8 cellular contexts compared by ENCODE assay signal in the genomic region with DNA sequence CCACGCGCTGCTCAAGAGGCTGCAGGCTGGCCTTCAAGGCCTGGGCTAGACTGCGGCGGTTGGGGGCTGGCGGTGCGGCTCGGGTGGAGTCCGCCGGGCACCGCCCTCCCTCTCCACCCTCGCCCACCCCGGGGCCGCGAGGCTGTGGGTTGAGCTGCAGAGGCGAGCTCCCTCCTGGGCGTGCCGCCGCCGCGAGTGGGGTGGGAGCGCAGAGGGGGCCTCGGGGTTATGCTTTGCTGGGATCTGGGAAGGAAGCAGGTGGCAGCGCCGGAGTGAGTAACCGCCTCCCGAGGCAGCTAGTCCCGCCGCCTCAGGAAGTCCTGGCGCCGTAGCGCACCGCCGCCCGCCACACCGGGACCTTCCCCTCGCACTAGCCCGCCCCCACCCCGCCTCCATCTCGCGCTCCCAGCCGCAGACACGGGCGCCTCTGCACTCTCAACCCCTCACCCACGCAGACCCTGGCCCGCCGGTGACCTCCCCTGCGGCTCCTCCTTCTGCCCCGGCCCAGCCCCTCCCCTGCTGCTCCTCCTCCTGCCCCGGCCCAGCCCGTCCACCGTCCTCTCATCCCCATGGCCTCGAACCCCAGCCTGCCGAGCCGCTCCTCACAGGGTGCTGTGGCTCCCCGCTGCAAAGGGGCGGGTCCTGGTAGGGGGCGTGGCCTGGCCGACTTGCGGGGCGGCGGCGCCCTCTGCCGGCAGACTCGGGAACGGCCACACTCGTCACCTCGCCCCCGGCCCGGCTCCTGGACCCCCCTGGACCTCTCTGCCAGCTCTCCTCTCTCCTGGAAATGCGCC. TPM values are rescaled to one million over a fixed set of nuclear protein-coding genes. Genes with fewer than 3 reads are reported as not detected.
A peak's percentile ranks its signal among the peaks of the same experiment; 100 is the strongest.
DNase-seq lines count a peak whose midpoint lies in the region; ATAC-seq, FAIRE-seq and TF ChIP-seq lines count a peak whose summit lies in the region.

No MANE protein-coding gene starts in this region.

- H3K36me3 ChIP-seq in ES-I3 (ENCODE audit: insufficient read depth, low read length): no peaks in the 10 kb centered on the region
- no peaks in the 10 kb centered on the region for H3K36me3 ChIP-seq in H1 (ENCODE audit: control insufficient read depth in 2 of 4, insufficient read depth in 4 of 4, low read length in 3 of 4)
- H3K36me3 ChIP-seq in mesodermal cell (ENCODE audit: control insufficient read depth, insufficient read depth, low read length): no peaks in the 10 kb centered on the region

- DNase-seq in NCI-H82 (lab: John Stamatoyannopoulos, UW): peak; percentile 90
- DNase-seq in activated CD8-positive, alpha-beta memory T cell treated with anti-CD3 and anti-CD28 coated beads for 24 hours: peak; percentile 98
- peak; percentile 60 to 99 for DNase-seq in H1 (ENCODE audit: low read depth in 1 of 2, low spot score in 2 of 2)
- DNase-seq in stimulated activated CD8-positive, alpha-beta memory T cell treated with anti-CD3 and anti-CD28 coated beads, Interleukin-15, amount 100 ng/mL, for 4 hours (ENCODE audit: low read depth in 2 of 2): peak; percentile 77 to 82

- H3K23me2 ChIP-seq in H1 (ENCODE audit: low read depth, low read length): peaks cover 7% of the 10 kb centered on the region

- TF ChIP-seq EP300 in H1 (IDR thresholded peaks at IDR 0.05; ENCODE audit: borderline replicate concordance in 1 of 2, low read depth in 2 of 2, low read length in 2 of 2): no peak; a peak in 1 of 3 replicates

- peak; percentile 86 to 89 for TF ChIP-seq RAD21 in H1 (IDR thresholded peaks at IDR 0.05 in 1 of 2, conservative IDR thresholded peaks at IDR 0.05 in 1 of 2; ENCODE audit: low read depth in 2 of 2, low read length in 2 of 2)

- peak overlapping the region; percentile 55 for H3K18ac ChIP-seq in H1 (ENCODE audit: extremely low read depth, low read length)

- H3K4me1 ChIP-seq in ES-I3 (ENCODE audit: insufficient read depth, low read length) (peaks cover 9% of the 10 kb centered on the region; the same call in 1 of the 2 replicates), H1 (replicated peaks in 1 of 4; ENCODE audit: control insufficient read depth in 3 of 4, insufficient read depth in 4 of 4, low read length in 3 of 4) (peaks cover 0 to 26% (median 7%) of the 10 kb centered on the region in 4 experiments; a peak in 5 of 7 replicates), mesodermal cell (ENCODE audit: control insufficient read depth, insufficient read depth, low read length, poor library complexity, severe bottlenecking) (peaks cover 27% of the 10 kb centered on the region)

- H3K4me2 ChIP-seq in H1 (ENCODE audit: insufficient read depth in 1 of 2, low read depth in 2 of 2, low read length in 2 of 2): peak overlapping the region; percentile 82 to 95

- H3K27me3 ChIP-seq in H1 (replicated peaks in 1 of 4; ENCODE audit: control insufficient read depth in 3 of 4, extremely low read depth in 1 of 4, insufficient read depth in 3 of 4, low read length in 3 of 4): peaks cover 2 to 27% (median 17%) of the 10 kb centered on the region in 4 experiments

- H3K79me1 ChIP-seq in H1 (ENCODE audit: low read depth, low read length): no peaks in the 10 kb centered on the region

- no peak overlapping the region for H3K56ac ChIP-seq in H1 (replicated peaks; ENCODE audit: insufficient read length, low read depth, low read length)

- POLR2A ChIA-PET in H1 (lab: Charles Lee; ENCODE audit: partially characterized antibody): interaction anchor here (0.7 to 13.1 kb wide), 12 partner anchors 10 to 983 kb away, joined by 3 to 82 read pairs (median 8); a partner anchor contains a TSS

- no peak overlapping the region for H2BK20ac ChIP-seq in H1 (ENCODE audit: low read length)

- H2BK12ac ChIP-seq in H1 (ENCODE audit: low read depth, low read length): no peak overlapping the region

- 1% methylated on average over 28 of the region's 70 CpGs; no CpG with 5 or more reads in 1 of the 2 experiments for WGBS in H1 (ENCODE audit: extremely low coverage in 1 of 2, insufficient coverage in 1 of 2, insufficient read length in 1 of 2, insufficient replicate concordance in 2 of 2, low coverage in 1 of 2, low lambda C conversion rate in 2 of 2, missing lambda C conversion rate in 1 of 2), 2 experiments
- 1% methylated on average over 49 to 55 of the region's 70 CpGs for WGBS in mesodermal cell (ENCODE audit: insufficient coverage in 2 of 2), 2 experiments

- H2BK5ac ChIP-seq in H1 (ENCODE audit: low read depth, low read length): no peak overlapping the region

- H3K4me3 ChIP-seq in H1 (ENCODE audit: extremely low read depth in 1 of 4, insufficient read depth in 2 of 4, low read depth in 3 of 4, low read length in 4 of 4) (peak overlapping the region; percentile 23 to 71 (median 48)), mesodermal cell (ENCODE audit: extremely low read depth, insufficient read depth, low read length, poor library complexity, severe bottlenecking) (peak overlapping the region; percentile 51)

- H3K23ac ChIP-seq in H1 (ENCODE audit: insufficient read length): no peak overlapping the region

- no peak for FAIRE-seq in H1 (lab: Jason Lieb, UNC)

- TF ChIP-seq POLR2A in H1 (IDR thresholded peaks at IDR 0.05; ENCODE audit: control extremely low read depth in 1 of 2, low read depth in 2 of 2, low read length in 2 of 2): no peak

- peak; percentile 60 for ATAC-seq in HG03045 (IDR thresholded peaks at IDR 0.05; ENCODE audit: unreplicated experiment)
- ATAC-seq in HG03442 (IDR thresholded peaks at IDR 0.05; ENCODE audit: unreplicated experiment): no peak

- H3K4ac ChIP-seq in H1 (replicated peaks; ENCODE audit: insufficient read length, low read depth, low read length): no peak overlapping the region

- H3K14ac ChIP-seq in H1 (ENCODE audit: insufficient read length): no peak overlapping the region

- CTCF ChIA-PET in H1 (lab: Charles Lee; ENCODE audit: partially characterized antibody): interaction anchor here (0.6 to 22.7 kb wide), 28 partner anchors 9 to 652 kb away, joined by 3 to 1249 read pairs (median 4); a partner anchor contains a TSS

- H4K8ac ChIP-seq in H1 (ENCODE audit: extremely low read depth, insufficient read depth, low read length): no peak overlapping the region

- H2BK120ac ChIP-seq in H1 (replicated peaks; ENCODE audit: low read depth, low read length): no peak overlapping the region

- H4K20me1 ChIP-seq in H1 (replicated peaks in 1 of 2; ENCODE audit: control insufficient read depth in 1 of 2, insufficient read depth in 2 of 2, low read length in 2 of 2): no peaks in the 10 kb centered on the region

- no peak overlapping the region for H4K5ac ChIP-seq in H1 (ENCODE audit: insufficient read length, low read depth, low read length)

- H3K79me2 ChIP-seq in H1 (ENCODE audit: control insufficient read depth in 1 of 2, insufficient read depth in 2 of 2, low read length in 2 of 2): no peaks in the 10 kb centered on the region

- no peaks in the 10 kb centered on the region for H3K9me3 ChIP-seq in ES-I3 (ENCODE audit: control insufficient read depth, insufficient read depth, low read length)
- H3K9me3 ChIP-seq in H1 (ENCODE audit: insufficient read depth in 2 of 2, low read depth in 1 of 2, low read length in 1 of 2): no peaks in the 10 kb centered on the region
- H3K9me3 ChIP-seq in mesodermal cell (ENCODE audit: control insufficient read depth, low read length): no peaks in the 10 kb centered on the region

- 0 out of 2 replicates have a peak overlapping the region, but pooled peaks have one; percentile 83 for H2BK15ac ChIP-seq in H1 (ENCODE audit: low read length)

- peak; percentile 89 to 95 (median 92) for TF ChIP-seq CTCF in H1 (IDR thresholded peaks at IDR 0.05; ENCODE audit: control extremely low read depth in 1 of 3, insufficient read depth in 1 of 3, low read depth in 1 of 3, low read length in 3 of 3)

- H4K91ac ChIP-seq in H1 (replicated peaks; ENCODE audit: insufficient read length, low read length): no peak overlapping the region

- H2AFZ ChIP-seq in H1 (ENCODE audit: low read length): 0 out of 2 replicates have a peak overlapping the region, but pooled peaks have one; percentile 79

- H3K9ac ChIP-seq in ES-I3 (ENCODE audit: low read depth, low read length) (peak overlapping the region; percentile 50; the same call in 1 of the 2 replicates), H1 (replicated peaks in 1 of 4; ENCODE audit: extremely low read depth in 1 of 4, low read depth in 3 of 4, low read length in 3 of 4) (no peak overlapping the region; a peak in 1 of 7 replicates)

- H3K27ac ChIP-seq in H1 (ENCODE audit: low read depth, low read length) (no peak overlapping the region), mesodermal cell (ENCODE audit: low read depth, low read length, severe bottlenecking) (peak overlapping the region; percentile 33)

- no peak overlapping the region for H2AK5ac ChIP-seq in H1 (ENCODE audit: low read depth, low read length)

RNA-seq across cellular contexts. Expression of a gene that starts 16.6 kb away (rescaled TPM):
- total RNA-seq in H1 (2021; fragmentation: NEBNext Ultra II Directional; extraction: Animal tissue kit (Norgen Biotek cat#: 25700)): 4.1 and 4.9 TPM in 2 replicates
- polyA plus RNA-seq in H1 (2011; rRNA removed): 2.6 and 3.2 TPM in 2 replicates
- polyA plus RNA-seq in H1 (2011; cell fraction: cytosol; rRNA removed): 3.5 TPM
- 4.6 TPM for polyA plus RNA-seq in H1 (2011; cell fraction: nucleus; rRNA removed)
- 3.1 to 5.3 TPM (median 5.1 TPM) in 4 replicates for polyA plus RNA-seq in H1 (2012, experiment 1 of 2)
- polyA plus RNA-seq in H1 (2012, experiment 2 of 2): 7.8 TPM
- 2.1 TPM for polyA plus RNA-seq in H1 (2013, experiment 1 of 2)
- polyA plus RNA-seq in H1 (2013, experiment 2 of 2): 2.2 TPM
- polyA minus RNA-seq in H1 (2011; rRNA and poly(A)+ RNA removed): 2.1 and 5.8 TPM in 2 replicates
- 4.4 TPM for polyA minus RNA-seq in H1 (2011; cell fraction: cytosol; rRNA and poly(A)+ RNA removed)
- polyA minus RNA-seq in H1 (2011; cell fraction: nucleus; rRNA and poly(A)+ RNA removed): 6.3 TPM
- polyA plus RNA-seq in mesodermal cell (2013, experiment 1 of 2): 25.9 TPM
- 16.1 TPM for polyA plus RNA-seq in mesodermal cell (2013, experiment 2 of 2)

RNA-seq across cellular contexts. Expression of a gene that starts 27.9 kb away (rescaled TPM):
- total RNA-seq in H1 (2021; fragmentation: NEBNext Ultra II Directional; extraction: Animal tissue kit (Norgen Biotek cat#: 25700)): 18.7 and 19.3 TPM in 2 replicates
- polyA plus RNA-seq in H1 (2011; rRNA removed): 23.3 and 36.0 TPM in 2 replicates
- polyA plus RNA-seq in H1 (2011; cell fraction: cytosol; rRNA removed): 17.3 TPM
- 42.1 TPM for polyA plus RNA-seq in H1 (2011; cell fraction: nucleus; rRNA removed)
- 13.7 to 17.2 TPM (median 14.8 TPM) in 4 replicates for polyA plus RNA-seq in H1 (2012, experiment 1 of 2)
- 12.5 TPM for polyA plus RNA-seq in H1 (2012, experiment 2 of 2)
- polyA plus RNA-seq in H1 (2013, experiment 1 of 2): 19.7 TPM
- 19.0 TPM for polyA plus RNA-seq in H1 (2013, experiment 2 of 2)
- polyA minus RNA-seq in H1 (2011; rRNA and poly(A)+ RNA removed): 5.1 and 8.0 TPM in 2 replicates
- 14.5 TPM for polyA minus RNA-seq in H1 (2011; cell fraction: cytosol; rRNA and poly(A)+ RNA removed)
- polyA minus RNA-seq in H1 (2011; cell fraction: nucleus; rRNA and poly(A)+ RNA removed): 11.1 TPM
- polyA plus RNA-seq in mesodermal cell (2013, experiment 1 of 2): 22.2 TPM
- polyA plus RNA-seq in mesodermal cell (2013, experiment 2 of 2): 21.0 TPM

RNA-seq across cellular contexts. Expression of a gene that starts 46.4 kb away (rescaled TPM):
- 48.9 and 49.8 TPM in 2 replicates for total RNA-seq in H1 (2021; fragmentation: NEBNext Ultra II Directional; extraction: Animal tissue kit (Norgen Biotek cat#: 25700))
- 55.9 and 64.9 TPM in 2 replicates for polyA plus RNA-seq in H1 (2011; rRNA removed)
- 105 TPM for polyA plus RNA-seq in H1 (2011; cell fraction: cytosol; rRNA removed)
- 55.5 TPM for polyA plus RNA-seq in H1 (2011; cell fraction: nucleus; rRNA removed)
- 46.4 to 65.2 TPM (median 63.9 TPM) in 4 replicates for polyA plus RNA-seq in H1 (2012, experiment 1 of 2)
- polyA plus RNA-seq in H1 (2012, experiment 2 of 2): 60.3 TPM
- polyA plus RNA-seq in H1 (2013, experiment 1 of 2): 25.2 TPM
- polyA plus RNA-seq in H1 (2013, experiment 2 of 2): 27.1 TPM
- 44.4 and 61.4 TPM in 2 replicates for polyA minus RNA-seq in H1 (2011; rRNA and poly(A)+ RNA removed)
- 20.8 TPM for polyA minus RNA-seq in H1 (2011; cell fraction: cytosol; rRNA and poly(A)+ RNA removed)
- polyA minus RNA-seq in H1 (2011; cell fraction: nucleus; rRNA and poly(A)+ RNA removed): 15.7 TPM
- polyA plus RNA-seq in mesodermal cell (2013, experiment 1 of 2): 27.0 TPM
- polyA plus RNA-seq in mesodermal cell (2013, experiment 2 of 2): 19.6 TPM

RNA-seq across cellular contexts. Expression of a gene that starts 56.1 kb away (rescaled TPM):
- total RNA-seq in H1 (2021; fragmentation: NEBNext Ultra II Directional; extraction: Animal tissue kit (Norgen Biotek cat#: 25700)): 0.28 and 0.31 TPM in 2 replicates
- 0.91 and 0.98 TPM in 2 replicates for polyA plus RNA-seq in H1 (2011; rRNA removed)
- polyA plus RNA-seq in H1 (2011; cell fraction: cytosol; rRNA removed): 0.66 TPM
- 0.74 TPM for polyA plus RNA-seq in H1 (2011; cell fraction: nucleus; rRNA removed)
- polyA plus RNA-seq in H1 (2012, experiment 1 of 2): 0.20 to 0.56 TPM (median 0.46 TPM) in 3 of 4 replicates, not detected in the other
- 0.42 TPM for polyA plus RNA-seq in H1 (2012, experiment 2 of 2)
- 0.08 TPM for polyA plus RNA-seq in H1 (2013, experiment 1 of 2)
- 0.07 TPM for polyA plus RNA-seq in H1 (2013, experiment 2 of 2)
- 0.54 TPM in 1 of 2 replicates, not detected in the other for polyA minus RNA-seq in H1 (2011; rRNA and poly(A)+ RNA removed)
- not detected for polyA minus RNA-seq in H1 (2011; cell fraction: cytosol; rRNA and poly(A)+ RNA removed)
- polyA minus RNA-seq in H1 (2011; cell fraction: nucleus; rRNA and poly(A)+ RNA removed): 0.70 TPM
- not detected for polyA plus RNA-seq in mesodermal cell (2013, experiment 1 of 2)
- polyA plus RNA-seq in mesodermal cell (2013, experiment 2 of 2): not detected
